ENCODE assay signal across 8 cellular contexts in genomic region chr6:106334646-106335448, GRCh38. TPM values are rescaled to one million over a fixed set of nuclear protein-coding genes. Genes with fewer than 3 reads are reported as not detected.
DNase-seq lines count a peak whose midpoint lies in the region; ATAC-seq and TF ChIP-seq lines count a peak whose summit lies in the region.

No MANE protein-coding gene starts in this region.

- intact Hi-C loops in adrenal gland (cut with DNase I): loop anchor here (10.0 kb wide), 2 partner anchors 110 to 230 kb away; no protein-coding TSS in a partner anchor

- DNase-seq in T-helper 2 cell (peak in 4 of 5 experiments; percentile 12 to 70 (median 36)), Kasumi-1 (lab: John Stamatoyannopoulos, UW) (peak; percentile 47 to 60), SW480 (ENCODE audit: low spot score) (peak; percentile 46), adrenal gland (peak; percentile 34 to 70 (median 59)), right atrium auricular region (ENCODE audit: low spot score) (peak; percentile 60)
- DNase-seq in T-helper 2 cell treated with Interferon-gamma antibody and Interleukin-4, amounts not matched to agents 5 μg/mL and 100 μg/mL, for 36 hours (ENCODE audit: low spot score): no peak
- DNase-seq in stimulated activated CD4-positive, alpha-beta T cell treated with anti-CD3 and anti-CD28 coated beads, Interleukin-12 subunit alpha, Interleukin-12 subunit beta, amount 100 ng/mL, for 4 hours: peak; percentile 24

- no peak for TF ChIP-seq POLR2A in adrenal gland (IDR thresholded peaks at IDR 0.05)

- H3K27ac ChIP-seq in adrenal gland (no peak overlapping the region), right atrium auricular region (no peak overlapping the region)

- no peak for ATAC-seq in GM19455 (IDR thresholded peaks at IDR 0.05; ENCODE audit: unreplicated experiment)

- TF ChIP-seq CTCF in adrenal gland (IDR thresholded peaks at IDR 0.05): peak; percentile 53 to 73 (median 66)
- peak in 1 of 2 donors; percentile 67 for TF ChIP-seq CTCF in right atrium auricular region (IDR thresholded peaks at IDR 0.05)

- H3K36me3 ChIP-seq in adrenal gland (replicated peaks in 1 of 2) (no peaks in the 10 kb centered on the region), right atrium auricular region (no peaks in the 10 kb centered on the region)

- H3K4me3 ChIP-seq in adrenal gland (no peak overlapping the region), right atrium auricular region (no peak overlapping the region)

- peaks cover 7% of the 10 kb centered on the region for H3K4me1 Mint-ChIP-seq in T-helper 2 cell treated with Interferon-gamma antibody and Interleukin-4, amounts not matched to agents 5 μg/mL and 100 μg/mL, for 36 hours (ENCODE audit: low read depth)

- no peak overlapping the region for H3K27ac Mint-ChIP-seq in T-helper 2 cell treated with Interferon-gamma antibody and Interleukin-4, amounts not matched to agents 5 μg/mL and 100 μg/mL, for 36 hours

- peaks cover 24% of the 10 kb centered on the region for H3K27me3 Mint-ChIP-seq in T-helper 2 cell treated with Interferon-gamma antibody and Interleukin-4, amounts not matched to agents 5 μg/mL and 100 μg/mL, for 36 hours (ENCODE audit: low read depth)

- H3K4me1 ChIP-seq in adrenal gland (replicated peaks in 1 of 2) (no peaks in the 10 kb centered on the region), right atrium auricular region (peaks cover 0 to 4% of the 10 kb centered on the region in 2 donors)

- H3K36me3 Mint-ChIP-seq in T-helper 2 cell treated with Interferon-gamma antibody and Interleukin-4, amounts not matched to agents 5 μg/mL and 100 μg/mL, for 36 hours (ENCODE audit: low read depth): no peaks in the 10 kb centered on the region

- H3K9me3 Mint-ChIP-seq in T-helper 2 cell treated with Interferon-gamma antibody and Interleukin-4, amounts not matched to agents 5 μg/mL and 100 μg/mL, for 36 hours: no peaks in the 10 kb centered on the region

- WGBS in adrenal gland, 4 donors: 17 to 28% (median 20%) methylated on average over 4 to 5 of the region's 5 CpGs

- no peak overlapping the region for H3K4me3 Mint-ChIP-seq in T-helper 2 cell treated with Interferon-gamma antibody and Interleukin-4, amounts not matched to agents 5 μg/mL and 100 μg/mL, for 36 hours

- H3K27me3 ChIP-seq in adrenal gland (no peaks in the 10 kb centered on the region), right atrium auricular region (no peaks in the 10 kb centered on the region)

- no peaks in the 10 kb centered on the region for H3K9me3 ChIP-seq in adrenal gland (replicated peaks in 1 of 3)
- no peaks in the 10 kb centered on the region for H3K9me3 ChIP-seq in right atrium auricular region

RNA-seq across cellular contexts. Expression of gene ATG5, which starts 9.3 kb away (rescaled TPM):
- 10 to 100 TPM; 28.9 to 65.9 (median 43.5) TPM for total RNA-seq in adrenal gland
- 10 to 100 TPM; 20.1 to 47.3 (median 34.5) TPM for polyA plus RNA-seq in adrenal gland
- total RNA-seq in right atrium auricular region: 10 to 100 TPM; 11.0 to 18.0 TPM

RNA-seq across cellular contexts. Expression of gene CRYBG1, which starts 25.7 kb away (rescaled TPM):
- total RNA-seq in adrenal gland (1 to 10 TPM; 1.9 to 5.1 (median 3.6) TPM), right atrium auricular region (1 to 10 TPM; 1.6 to 1.9 TPM)
- 1 to 10 TPM; 1.0 to 1.7 (median 1.3) TPM for polyA plus RNA-seq in adrenal gland
